26 cellular contexts compared by ENCODE assay signal in the genomic region with DNA sequence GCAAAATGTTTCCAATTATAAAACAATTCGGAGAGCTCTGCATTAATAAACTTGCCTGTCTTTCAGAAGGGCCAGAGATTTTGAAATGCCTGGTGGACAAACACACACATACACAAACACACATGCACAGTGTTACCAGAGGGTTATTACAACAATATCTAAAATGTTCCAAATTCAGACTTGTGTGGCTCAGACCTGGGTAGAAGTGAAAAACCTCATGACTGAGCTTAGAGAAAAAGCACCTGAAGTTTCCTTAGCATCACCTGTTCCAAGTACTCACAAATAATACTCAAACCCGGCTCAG.
"Had no signal": no experiment of that assay in that cellular context is flagged by ENCODE, and none has a peak within 500 bp of the region (broad histone marks: within the 10 kb centered on the region; RNA-seq: fewer than 3 reads in every experiment).

No MANE protein-coding gene starts in this region.

- ATAC-seq: activated CD8-positive, alpha-beta T cell treated with anti-CD3 and anti-CD28 coated beads for 36 hours; activated naive CD4-positive, alpha-beta T cell treated with anti-CD3 and anti-CD28 coated beads, Interleukin-2, amount 50 U/mL, for 72 hours; Right ventricle myocardium inferior; SK-N-SH treated with all-trans-retinoic acid at 6 μM for 48 hours had no signal

- H3K36me3 Mint-ChIP-seq: activated naive CD4-positive, alpha-beta T cell treated with anti-CD3 and anti-CD28 coated beads, Interleukin-2, amount 50 U/mL, for 72 hours had no signal

- H3K27ac Mint-ChIP-seq: activated CD4-positive, alpha-beta T cell treated with anti-CD3 and anti-CD28 coated beads, Interleukin-2, amount 10 ng/mL, durations not matched to agents 24 days and 14 days; activated CD8-positive, alpha-beta T cell treated with anti-CD3 and anti-CD28 coated beads for 36 hours; activated naive CD4-positive, alpha-beta T cell treated with anti-CD3 and anti-CD28 coated beads, Interleukin-2, amount 50 U/mL, for 72 hours; activated T-cell treated with anti-CD3 and anti-CD28 coated beads, Interleukin-2, amount 50 U/mL, for 24 hours; activated T-helper 2 cell treated with anti-CD3 and anti-CD28 coated beads, Interferon-gamma antibody, Interleukin-2, Interleukin-4, amounts not matched to agents 10 μg/mL and 5 μg/mL and 100 μg/mL, durations not matched to agents 14 hours and 24 hours and 36 hours had no signal

- H3K4me3 Mint-ChIP-seq: activated CD4-positive, alpha-beta T cell treated with anti-CD3 and anti-CD28 coated beads, Interleukin-2, amount 10 ng/mL, durations not matched to agents 24 days and 14 days; activated CD8-positive, alpha-beta T cell treated with anti-CD3 and anti-CD28 coated beads for 36 hours; activated T-cell treated with anti-CD3 and anti-CD28 coated beads, Interleukin-2, amount 50 U/mL, for 24 hours had no signal

- H3K9me3 ChIP-seq: adrenal gland had no signal

- H3K27me3 Mint-ChIP-seq: activated CD4-positive, alpha-beta T cell treated with anti-CD3 and anti-CD28 coated beads, Interleukin-2, amount 10 ng/mL, durations not matched to agents 24 days and 14 days had no signal

- H3K4me3 ChIP-seq: adrenal gland had no signal

- H3K27ac ChIP-seq: adrenal gland, brain microvascular endothelial cell, RWPE1 had no signal

- H3K27me3 ChIP-seq: brain microvascular endothelial cell had no signal

- H3K36me3 ChIP-seq: adrenal gland, brain microvascular endothelial cell had no signal

- H3K9me3 Mint-ChIP-seq: activated CD4-positive, alpha-beta T cell treated with anti-CD3 and anti-CD28 coated beads, Interleukin-2, amount 10 ng/mL, durations not matched to agents 24 days and 14 days; activated CD8-positive, alpha-beta T cell treated with anti-CD3 and anti-CD28 coated beads for 36 hours; activated naive CD4-positive, alpha-beta T cell treated with anti-CD3 and anti-CD28 coated beads, Interleukin-2, amount 50 U/mL, for 72 hours; activated T-cell treated with anti-CD3 and anti-CD28 coated beads, Interleukin-2, amount 50 U/mL, for 24 hours; activated T-helper 2 cell treated with anti-CD3 and anti-CD28 coated beads, Interferon-gamma antibody, Interleukin-2, Interleukin-4, amounts not matched to agents 10 μg/mL and 5 μg/mL and 100 μg/mL, durations not matched to agents 14 hours and 24 hours and 36 hours had no signal

- DNase-seq: activated CD4-positive, alpha-beta T cell treated with anti-CD3 and anti-CD28 coated beads, Interleukin-2, amount 10 ng/mL, durations not matched to agents 24 days and 14 days; activated CD4-positive, alpha-beta T cell treated with anti-CD3 and anti-CD28 coated beads, Interleukin-2, amount 50 U/mL, for 4 hours; activated CD4-positive, CD25-positive, alpha-beta regulatory T cell; activated CD8-positive, alpha-beta T cell treated with anti-CD3 and anti-CD28 coated beads for 36 hours; activated gamma-delta T cell; activated naive CD4-positive, alpha-beta T cell treated with Interleukin-2 at 50 U/mL for 16 hours; activated T-cell treated with anti-CD3 and anti-CD28 coated beads, Interleukin-2, amount 50 U/mL, for 24 hours; brain microvascular endothelial cell; NCI-H1092 treated with DMSO at 0.1 percent for 48 hours; NCI-H1417; NCI-H1694; NCI-H1930; NCI-H2081 treated with DMSO at 0.1 percent for 48 hours; NCI-H226; NCI-H446 treated with DMSO at 0.1 percent for 48 hours; NCI-H524; SIG-M5; T-helper 1 cell; T-helper 2 cell; T-helper 9 cell had no signal

- H3K4me1 Mint-ChIP-seq: activated CD4-positive, alpha-beta T cell treated with anti-CD3 and anti-CD28 coated beads, Interleukin-2, amount 10 ng/mL, durations not matched to agents 24 days and 14 days had no signal

- H3K4me1 ChIP-seq: adrenal gland had no signal
